ENCODE assay signal across 1 cellular context in the genomic region with DNA sequence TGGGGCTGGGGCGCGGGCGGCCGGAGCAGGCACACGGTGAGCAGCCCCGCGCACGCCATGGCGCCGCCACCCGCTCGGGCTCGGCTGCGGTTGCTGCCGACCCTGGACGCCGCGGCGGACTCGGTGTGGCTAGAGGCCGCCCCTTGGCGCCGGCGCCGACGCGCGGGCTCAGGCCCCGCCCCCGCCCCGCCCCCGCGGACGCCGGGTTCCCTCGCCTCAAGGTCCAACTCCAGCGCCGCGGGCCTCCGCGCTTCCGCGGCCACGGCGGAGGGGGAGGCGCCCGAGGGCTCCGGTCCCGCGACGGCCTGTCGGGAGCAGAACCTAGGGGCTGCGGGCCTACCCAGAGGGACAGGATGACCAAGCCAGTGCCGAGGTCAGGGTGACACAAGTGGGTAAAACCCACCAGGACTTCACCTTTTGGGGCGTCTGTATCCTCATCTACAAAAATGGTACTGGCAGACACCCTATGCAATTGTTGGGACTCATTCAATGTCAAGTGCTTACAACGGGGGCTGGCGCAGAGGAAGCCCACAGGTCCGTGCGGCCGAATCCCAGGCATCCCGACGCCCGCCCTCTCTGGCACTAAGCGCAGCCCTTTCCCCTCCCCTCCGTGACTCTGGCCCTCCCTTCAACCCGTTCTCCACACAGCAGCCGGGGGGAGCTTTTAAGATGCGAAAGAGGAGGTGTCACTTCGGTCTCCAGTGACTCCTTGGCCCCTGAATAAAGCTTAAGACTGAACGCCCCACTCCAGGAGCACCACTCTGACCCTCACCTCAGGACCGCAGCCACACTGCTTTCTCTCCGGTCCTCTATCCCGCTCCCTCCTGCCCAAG.
A peak's percentile ranks its signal among the peaks of the same experiment; 100 is the strongest.
TF ChIP-seq lines count a peak whose summit lies in the region.

NECAB3 (minus strand) TSS at position 135 of the 833 bp plus-strand sequence; CDS start at position 59, 76 bp downstream.

TF ChIP-seq in HepG2, 621 proteins besides CTCF, POLR2A, EP300 and RAD21 (continued from another document and continues in another):
- TF ChIP-seq, protein P1, sequence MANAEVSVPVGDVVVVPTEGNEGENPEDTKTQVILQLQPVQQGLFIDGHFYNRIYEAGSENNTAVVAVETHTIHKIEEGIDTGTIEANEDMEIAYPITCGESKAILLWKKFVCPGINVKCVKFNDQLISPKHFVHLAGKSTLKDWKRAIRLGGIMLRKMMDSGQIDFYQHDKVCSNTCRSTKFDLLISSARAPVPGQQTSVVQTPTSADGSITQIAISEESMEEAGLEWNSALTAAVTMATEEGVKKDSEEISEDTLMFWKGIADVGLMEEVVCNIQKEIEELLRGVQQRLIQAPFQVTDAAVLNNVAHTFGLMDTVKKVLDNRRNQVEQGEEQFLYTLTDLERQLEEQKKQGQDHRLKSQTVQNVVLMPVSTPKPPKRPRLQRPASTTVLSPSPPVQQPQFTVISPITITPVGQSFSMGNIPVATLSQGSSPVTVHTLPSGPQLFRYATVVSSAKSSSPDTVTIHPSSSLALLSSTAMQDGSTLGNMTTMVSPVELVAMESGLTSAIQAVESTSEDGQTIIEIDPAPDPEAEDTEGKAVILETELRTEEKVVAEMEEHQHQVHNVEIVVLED (CRISPR knock-in tag; IDR thresholded peaks at IDR 0.05; ENCODE audit: borderline replicate concordance) = peak; percentile 80
- TF ChIP-seq, protein P2, sequence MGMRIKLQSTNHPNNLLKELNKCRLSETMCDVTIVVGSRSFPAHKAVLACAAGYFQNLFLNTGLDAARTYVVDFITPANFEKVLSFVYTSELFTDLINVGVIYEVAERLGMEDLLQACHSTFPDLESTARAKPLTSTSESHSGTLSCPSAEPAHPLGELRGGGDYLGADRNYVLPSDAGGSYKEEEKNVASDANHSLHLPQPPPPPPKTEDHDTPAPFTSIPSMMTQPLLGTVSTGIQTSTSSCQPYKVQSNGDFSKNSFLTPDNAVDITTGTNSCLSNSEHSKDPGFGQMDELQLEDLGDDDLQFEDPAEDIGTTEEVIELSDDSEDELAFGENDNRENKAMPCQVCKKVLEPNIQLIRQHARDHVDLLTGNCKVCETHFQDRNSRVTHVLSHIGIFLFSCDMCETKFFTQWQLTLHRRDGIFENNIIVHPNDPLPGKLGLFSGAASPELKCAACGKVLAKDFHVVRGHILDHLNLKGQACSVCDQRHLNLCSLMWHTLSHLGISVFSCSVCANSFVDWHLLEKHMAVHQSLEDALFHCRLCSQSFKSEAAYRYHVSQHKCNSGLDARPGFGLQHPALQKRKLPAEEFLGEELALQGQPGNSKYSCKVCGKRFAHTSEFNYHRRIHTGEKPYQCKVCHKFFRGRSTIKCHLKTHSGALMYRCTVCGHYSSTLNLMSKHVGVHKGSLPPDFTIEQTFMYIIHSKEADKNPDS (CRISPR knock-in tag; IDR thresholded peaks at IDR 0.05) = no peak
- peak; percentile 91 for TF ChIP-seq HES4 (CRISPR knock-in tag; IDR thresholded peaks at IDR 0.05; ENCODE audit: borderline replicate concordance)
- peak; percentile 92 for TF ChIP-seq NFKB2 (CRISPR knock-in tag; IDR thresholded peaks at IDR 0.05; ENCODE audit: borderline replicate concordance)
- no peak for TF ChIP-seq GPN1 (CRISPR knock-in tag; IDR thresholded peaks at IDR 0.05; ENCODE audit: borderline replicate concordance)
- TF ChIP-seq, protein P3, sequence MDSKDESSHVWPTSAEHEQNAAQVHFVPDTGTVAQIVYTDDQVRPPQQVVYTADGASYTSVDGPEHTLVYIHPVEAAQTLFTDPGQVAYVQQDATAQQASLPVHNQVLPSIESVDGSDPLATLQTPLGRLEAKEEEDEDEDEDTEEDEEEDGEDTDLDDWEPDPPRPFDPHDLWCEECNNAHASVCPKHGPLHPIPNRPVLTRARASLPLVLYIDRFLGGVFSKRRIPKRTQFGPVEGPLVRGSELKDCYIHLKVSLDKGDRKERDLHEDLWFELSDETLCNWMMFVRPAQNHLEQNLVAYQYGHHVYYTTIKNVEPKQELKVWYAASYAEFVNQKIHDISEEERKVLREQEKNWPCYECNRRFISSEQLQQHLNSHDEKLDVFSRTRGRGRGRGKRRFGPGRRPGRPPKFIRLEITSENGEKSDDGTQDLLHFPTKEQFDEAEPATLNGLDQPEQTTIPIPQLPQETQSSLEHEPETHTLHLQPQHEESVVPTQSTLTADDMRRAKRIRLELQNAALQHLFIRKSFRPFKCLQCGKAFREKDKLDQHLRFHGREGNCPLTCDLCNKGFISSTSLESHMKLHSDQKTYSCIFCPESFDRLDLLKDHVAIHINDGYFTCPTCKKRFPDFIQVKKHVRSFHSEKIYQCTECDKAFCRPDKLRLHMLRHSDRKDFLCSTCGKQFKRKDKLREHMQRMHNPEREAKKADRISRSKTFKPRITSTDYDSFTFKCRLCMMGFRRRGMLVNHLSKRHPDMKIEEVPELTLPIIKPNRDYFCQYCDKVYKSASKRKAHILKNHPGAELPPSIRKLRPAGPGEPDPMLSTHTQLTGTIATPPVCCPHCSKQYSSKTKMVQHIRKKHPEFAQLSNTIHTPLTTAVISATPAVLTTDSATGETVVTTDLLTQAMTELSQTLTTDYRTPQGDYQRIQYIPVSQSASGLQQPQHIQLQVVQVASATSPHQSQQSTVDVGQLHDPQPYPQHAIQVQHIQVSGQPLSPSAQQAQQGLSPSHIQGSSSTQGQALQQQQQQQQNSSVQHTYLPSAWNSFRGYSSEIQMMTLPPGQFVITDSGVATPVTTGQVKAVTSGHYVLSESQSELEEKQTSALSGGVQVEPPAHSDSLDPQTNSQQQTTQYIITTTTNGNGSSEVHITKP (CRISPR knock-in tag; IDR thresholded peaks at IDR 0.05; ENCODE audit: low read depth) = no peak
- TF ChIP-seq ERF (CRISPR knock-in tag; IDR thresholded peaks at IDR 0.05) = peak; percentile 78
- TF ChIP-seq REST (IDR thresholded peaks at IDR 0.05; ENCODE audit: borderline replicate concordance in 1 of 2, low read depth in 1 of 2, low read length in 2 of 2) = 0 out of 4 replicates have a peak, but pooled peaks of 1 of the 2 experiments have one; percentile 10
- TF ChIP-seq ZNF609 (CRISPR knock-in tag; IDR thresholded peaks at IDR 0.05; ENCODE audit: borderline replicate concordance) = peak; percentile 72
- peak; percentile 91 for TF ChIP-seq ZNF547 (CRISPR knock-in tag; IDR thresholded peaks at IDR 0.05)
- peak; percentile 30; the same call in 1 of the 2 replicates for TF ChIP-seq HIC2 (CRISPR knock-in tag; IDR thresholded peaks at IDR 0.05; ENCODE audit: low read depth)
- peak; percentile 79; the same call in 1 of the 2 replicates for TF ChIP-seq PRMT3 (CRISPR knock-in tag; IDR thresholded peaks at IDR 0.05; ENCODE audit: borderline replicate concordance, low read depth)
- no peak for TF ChIP-seq PCBP2 (optimal IDR thresholded peaks at IDR 0.05; ENCODE audit: low read depth, low read length, poor library complexity, severe bottlenecking)
- TF ChIP-seq ZNF251 (CRISPR knock-in tag; IDR thresholded peaks at IDR 0.05) = peak; percentile 68; the same call in 1 of the 2 replicates
- TF ChIP-seq ZNF567 (CRISPR knock-in tag; IDR thresholded peaks at IDR 0.05; ENCODE audit: borderline replicate concordance) = 0 out of 2 replicates have a peak, but pooled peaks have one; percentile 80
- TF ChIP-seq ZNF496 (CRISPR knock-in tag; IDR thresholded peaks at IDR 0.05; ENCODE audit: insufficient replicate concordance) = no peak
- peak; percentile 69; the same call in 1 of the 2 replicates for TF ChIP-seq ZNF773 (CRISPR knock-in tag; IDR thresholded peaks at IDR 0.05; ENCODE audit: borderline replicate concordance)
- peak; percentile 72 for TF ChIP-seq TARDBP (CRISPR knock-in tag; IDR thresholded peaks at IDR 0.05)
- no peak for TF ChIP-seq ZKSCAN5 (CRISPR knock-in tag; IDR thresholded peaks at IDR 0.05)
- peak; percentile 94 for TF ChIP-seq SIN3A (IDR thresholded peaks at IDR 0.05; ENCODE audit: borderline replicate concordance, low read depth, low read length)
- TF ChIP-seq ZNF766 (CRISPR knock-in tag; IDR thresholded peaks at IDR 0.05; ENCODE audit: borderline replicate concordance) = peak; percentile 80; the same call in 1 of the 2 replicates
- peak; percentile 69 for TF ChIP-seq MXD4 (CRISPR knock-in tag; IDR thresholded peaks at IDR 0.05)
- TF ChIP-seq, protein P4, sequence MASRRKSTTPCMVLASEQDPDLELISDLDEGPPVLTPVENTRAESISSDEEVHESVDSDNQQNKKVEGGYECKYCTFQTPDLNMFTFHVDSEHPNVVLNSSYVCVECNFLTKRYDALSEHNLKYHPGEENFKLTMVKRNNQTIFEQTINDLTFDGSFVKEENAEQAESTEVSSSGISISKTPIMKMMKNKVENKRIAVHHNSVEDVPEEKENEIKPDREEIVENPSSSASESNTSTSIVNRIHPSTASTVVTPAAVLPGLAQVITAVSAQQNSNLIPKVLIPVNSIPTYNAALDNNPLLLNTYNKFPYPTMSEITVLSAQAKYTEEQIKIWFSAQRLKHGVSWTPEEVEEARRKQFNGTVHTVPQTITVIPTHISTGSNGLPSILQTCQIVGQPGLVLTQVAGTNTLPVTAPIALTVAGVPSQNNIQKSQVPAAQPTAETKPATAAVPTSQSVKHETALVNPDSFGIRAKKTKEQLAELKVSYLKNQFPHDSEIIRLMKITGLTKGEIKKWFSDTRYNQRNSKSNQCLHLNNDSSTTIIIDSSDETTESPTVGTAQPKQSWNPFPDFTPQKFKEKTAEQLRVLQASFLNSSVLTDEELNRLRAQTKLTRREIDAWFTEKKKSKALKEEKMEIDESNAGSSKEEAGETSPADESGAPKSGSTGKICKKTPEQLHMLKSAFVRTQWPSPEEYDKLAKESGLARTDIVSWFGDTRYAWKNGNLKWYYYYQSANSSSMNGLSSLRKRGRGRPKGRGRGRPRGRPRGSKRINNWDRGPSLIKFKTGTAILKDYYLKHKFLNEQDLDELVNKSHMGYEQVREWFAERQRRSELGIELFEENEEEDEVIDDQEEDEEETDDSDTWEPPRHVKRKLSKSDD (CRISPR knock-in tag; IDR thresholded peaks at IDR 0.05; ENCODE audit: low read depth) = no peak; the same call in 1 of the 2 replicates
